9 cellular contexts compared by ENCODE assay signal in genomic region chr7:47601119-47601880, GRCh38. TPM values are rescaled to one million over a fixed set of nuclear protein-coding genes. Genes with fewer than 3 reads are reported as not detected.
DNase-seq lines count a peak whose midpoint lies in the region; ATAC-seq and TF ChIP-seq lines count a peak whose summit lies in the region.
"Had no signal": no experiment of that assay in that cellular context is flagged by ENCODE, and none has a peak within 500 bp of the region (broad histone marks: within the 10 kb centered on the region; RNA-seq: fewer than 3 reads in every experiment).

No MANE protein-coding gene starts in this region.

- H3K36me3 Mint-ChIP-seq in activated T-cell treated with anti-CD3 and anti-CD28 coated beads, Interleukin-2, amount 50 U/mL, for 24 hours (ENCODE audit: low read depth): no peaks in the 10 kb centered on the region
- no peaks in the 10 kb centered on the region for H3K36me3 Mint-ChIP-seq in activated CD8-positive, alpha-beta memory T cell treated with anti-CD3 and anti-CD28 coated beads, Interleukin-2, amount 10 ng/mL, durations not matched to agents 7 days and 5 days

- no peaks in the 10 kb centered on the region for H3K4me1 Mint-ChIP-seq in activated T-cell treated with anti-CD3 and anti-CD28 coated beads, Interleukin-2, amount 50 U/mL, for 24 hours (ENCODE audit: low read depth)
- H3K4me1 Mint-ChIP-seq in activated CD8-positive, alpha-beta memory T cell treated with anti-CD3 and anti-CD28 coated beads, Interleukin-2, amount 10 ng/mL, durations not matched to agents 7 days and 5 days: no peaks in the 10 kb centered on the region

- H3K27me3 Mint-ChIP-seq in activated T-cell treated with anti-CD3 and anti-CD28 coated beads, Interleukin-2, amount 50 U/mL, for 24 hours: peaks cover 7% of the 10 kb centered on the region
- no peaks in the 10 kb centered on the region for H3K27me3 Mint-ChIP-seq in activated CD8-positive, alpha-beta memory T cell treated with anti-CD3 and anti-CD28 coated beads, Interleukin-2, amount 10 ng/mL, durations not matched to agents 7 days and 5 days

- no peak overlapping the region for H3K27ac Mint-ChIP-seq in activated T-cell treated with anti-CD3 and anti-CD28 coated beads, Interleukin-2, amount 50 U/mL, for 24 hours
- no peak overlapping the region for H3K27ac Mint-ChIP-seq in activated CD8-positive, alpha-beta memory T cell treated with anti-CD3 and anti-CD28 coated beads, Interleukin-2, amount 10 ng/mL, durations not matched to agents 7 days and 5 days

- H3K4me3 Mint-ChIP-seq in activated T-cell treated with anti-CD3 and anti-CD28 coated beads, Interleukin-2, amount 50 U/mL, for 24 hours: no peak overlapping the region
- H3K4me3 Mint-ChIP-seq in activated CD8-positive, alpha-beta memory T cell treated with anti-CD3 and anti-CD28 coated beads, Interleukin-2, amount 10 ng/mL, durations not matched to agents 7 days and 5 days: no peak overlapping the region

- peak overlapping the region; percentile 16; the same call in 1 of the 2 replicates for H3K4me3 ChIP-seq in AG04449 (ENCODE audit: low read depth, low read length)

- peaks cover 21% of the 10 kb centered on the region for H3K9me3 Mint-ChIP-seq in activated T-cell treated with anti-CD3 and anti-CD28 coated beads, Interleukin-2, amount 50 U/mL, for 24 hours
- H3K9me3 Mint-ChIP-seq in activated CD8-positive, alpha-beta memory T cell treated with anti-CD3 and anti-CD28 coated beads, Interleukin-2, amount 10 ng/mL, durations not matched to agents 7 days and 5 days (ENCODE audit: low read depth): peaks cover 6% of the 10 kb centered on the region

- DNase-seq in AG04449 (ENCODE audit: low read depth, low spot score) (peak; percentile 87), NOMO-1 (lab: John Stamatoyannopoulos, UW; ENCODE audit: unreplicated experiment in 2 of 2) (peak; percentile 59 to 84), fibroblast of peridontal ligament (ENCODE audit: extremely low read depth) (peak; percentile 73), NCI-H446 (lab: John Stamatoyannopoulos, UW) (no peak)
- DNase-seq in activated T-cell treated with anti-CD3 and anti-CD28 coated beads, Interleukin-2, amount 50 U/mL, for 24 hours: no peak
- no peak for DNase-seq in activated CD8-positive, alpha-beta memory T cell treated with anti-CD3 and anti-CD28 coated beads, Interleukin-2, amount 10 ng/mL, durations not matched to agents 7 days and 5 days
- DNase-seq: DND-41 had no signal

- CTCF ChIA-PET in AG04449 (lab: Yijun Ruan, JAX): interaction anchor here (0.8 to 1.5 kb wide), 4 partner anchors 9 to 187 kb away, joined by 3 read pairs; no protein-coding TSS in a partner anchor
- CTCF ChIA-PET in activated CD8-positive, alpha-beta memory T cell treated with anti-CD3 and anti-CD28 coated beads, Interleukin-2, amount 10 ng/mL, durations not matched to agents 7 days and 5 days (lab: Charles Lee): no interaction called here

- no peak for TF ChIP-seq CTCF in AG04449 (IDR thresholded peaks at IDR 0.05; ENCODE audit: insufficient read depth, low read length, missing control alignments)

- ATAC-seq in GM21723 (IDR thresholded peaks at IDR 0.05; ENCODE audit: unreplicated experiment) (peak; percentile 67), GM18870 (IDR thresholded peaks at IDR 0.05; ENCODE audit: unreplicated experiment) (no peak)
- ATAC-seq in activated CD8-positive, alpha-beta memory T cell treated with anti-CD3 and anti-CD28 coated beads, Interleukin-2, amount 10 ng/mL, durations not matched to agents 7 days and 5 days: no peak

- POLR2A ChIA-PET in AG04449 (lab: Yijun Ruan, JAX): interaction anchor here (1.0 to 1.5 kb wide), 5 partner anchors 9 to 218 kb away, joined by 3 to 13 read pairs (median 4); no protein-coding TSS in a partner anchor

RNA-seq across cellular contexts. Expression of gene TNS3, which starts 19.4 kb away (rescaled TPM):
- total RNA-seq in activated CD8-positive, alpha-beta memory T cell treated with anti-CD3 and anti-CD28 coated beads, Interleukin-2, amount 10 ng/mL, durations not matched to agents 7 days and 5 days: 1 to 10 TPM in 1 of 2 experiments, under 1 TPM in 1; 0.23 to 2.6 TPM

Comparison
In these comparisons a context has a peak if more than half of its experiments do, and no peak if none do; other contexts are left out.
1. DNase-seq: peak in AG04449 (single experiment), NOMO-1 (2 of 2) and fibroblast of peridontal ligament (single experiment); none in activated T-cell treated with anti-CD3 and anti-CD28 coated beads, Interleukin-2, amount 50 U/mL, for 24 hours (single experiment), activated CD8-positive, alpha-beta memory T cell treated with anti-CD3 and anti-CD28 coated beads, Interleukin-2, amount 10 ng/mL, durations not matched to agents 7 days and 5 days (single experiment) and NCI-H446 (0 of 2).